32 cellular contexts compared by ENCODE assay signal in the genomic region with DNA sequence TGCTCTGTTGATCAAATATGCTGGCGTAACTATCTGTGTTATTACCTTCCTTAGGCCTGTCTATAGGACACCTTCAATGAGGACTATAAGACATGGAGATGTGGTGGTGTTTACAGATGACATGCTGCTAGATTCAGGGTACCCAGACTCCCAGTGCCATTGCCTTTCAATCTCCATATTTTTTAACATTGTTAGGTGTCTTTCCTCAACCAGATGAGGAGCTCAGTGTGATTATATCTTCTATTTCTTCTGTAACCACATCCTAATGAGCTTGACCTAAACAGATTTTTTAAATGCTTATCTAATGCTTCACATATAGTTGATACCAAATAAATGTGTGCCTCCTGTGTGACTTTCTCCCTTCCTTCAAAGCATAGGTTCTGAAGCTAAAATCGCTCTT.
"Had no signal": no experiment of that assay in that cellular context is flagged by ENCODE, and none has a peak within 500 bp of the region (broad histone marks: within the 10 kb centered on the region; RNA-seq: fewer than 3 reads in every experiment).

No MANE protein-coding gene starts in this region.

- H3K36me3 Mint-ChIP-seq: activated naive CD4-positive, alpha-beta T cell treated with anti-CD3 and anti-CD28 coated beads, Interleukin-2, amount 50 U/mL, for 72 hours; activated naive CD8-positive, alpha-beta T cell treated with anti-CD3 and anti-CD28 coated beads for 36 hours had no signal

- DNase-seq: activated CD4-positive, alpha-beta memory T cell treated with anti-CD3 and anti-CD28 coated beads, Interleukin-2, amount 10 ng/mL, durations not matched to agents 7 days and 5 days; activated CD4-positive, alpha-beta T cell treated with anti-CD3 and anti-CD28 coated beads for 1 hour; activated CD4-positive, alpha-beta T cell treated with anti-CD3 and anti-CD28 coated beads for 36 hours; activated CD4-positive, alpha-beta T cell treated with anti-CD3 and anti-CD28 coated beads for 48 hours; activated CD4-positive, alpha-beta T cell treated with anti-CD3 and anti-CD28 coated beads, Interleukin-2, amount 10 ng/mL, durations not matched to agents 7 days and 5 days; activated CD4-positive, alpha-beta T cell treated with anti-CD3 and anti-CD28 coated beads, Interleukin-2, amount 50 U/mL, for 48 hours; activated CD4-positive, CD25-positive, alpha-beta regulatory T cell; activated CD8-positive, alpha-beta memory T cell treated with anti-CD3 and anti-CD28 coated beads, Interleukin-2, amount 50 U/mL, for 4 hours; activated effector memory CD4-positive, alpha-beta T cell treated with anti-CD3 and anti-CD28 coated beads, Interleukin-2, amount 50 U/mL, for 16 hours; activated gamma-delta T cell treated with Interleukin-2 at 50 U/mL for 16 hours; activated naive CD4-positive, alpha-beta T cell; activated naive CD4-positive, alpha-beta T cell treated with anti-CD3 and anti-CD28 coated beads for 36 hours; activated naive CD4-positive, alpha-beta T cell treated with anti-CD3 and anti-CD28 coated beads, Interleukin-2, amount 50 U/mL, for 16 hours; activated naive CD8-positive, alpha-beta T cell treated with anti-CD3 and anti-CD28 coated beads for 36 hours; activated T-cell treated with anti-CD3 and anti-CD28 coated beads for 4 hours; activated T-cell treated with anti-CD3 and anti-CD28 coated beads, Interleukin-2, amount 50 U/mL, for 1 hour; activated T-cell treated with anti-CD3 and anti-CD28 coated beads, Interleukin-2, amount 50 U/mL, for 4 hours; activated T-cell treated with anti-CD3 and anti-CD28 coated beads, Interleukin-2, amount 50 U/mL, for 72 hours; adrenal gland; amniotic stem cell; aorta; body of pancreas; brain microvascular endothelial cell; central memory CD4-positive, alpha-beta T cell; T-helper 2 cell; T-helper 9 cell had no signal

- H3K27ac Mint-ChIP-seq: activated CD4-positive, alpha-beta memory T cell treated with anti-CD3 and anti-CD28 coated beads, Interleukin-2, amount 10 ng/mL, durations not matched to agents 7 days and 5 days; activated CD4-positive, alpha-beta T cell treated with anti-CD3 and anti-CD28 coated beads for 36 hours; activated CD4-positive, alpha-beta T cell treated with anti-CD3 and anti-CD28 coated beads, Interleukin-2, amount 10 ng/mL, durations not matched to agents 7 days and 5 days; activated naive CD4-positive, alpha-beta T cell treated with anti-CD3 and anti-CD28 coated beads for 36 hours; activated naive CD4-positive, alpha-beta T cell treated with anti-CD3 and anti-CD28 coated beads, Interleukin-2, amount 50 U/mL, for 72 hours; activated naive CD8-positive, alpha-beta T cell treated with anti-CD3 and anti-CD28 coated beads for 36 hours; activated T-cell treated with anti-CD3 and anti-CD28 coated beads, Interleukin-2, amount 50 U/mL, for 72 hours; activated T-helper 1 cell treated with anti-CD3 and anti-CD28 coated beads, Interleukin-12 subunit alpha, Interleukin-12 subunit beta, Interleukin-2, Interleukin-4 antibody, amounts not matched to agents 30 ng/mL and 10 ng/mL and 1 ng/mL, durations not matched to agents 14 hours and 24 hours and 36 hours; activated T-helper 17 cell treated with anti-CD3 and anti-CD28 coated beads, Interleukin-2, amount 50 U/mL, for 72 hours; T-helper 1 cell treated with Interleukin-12 subunit alpha and Interleukin-12 subunit beta and Interleukin-4 antibody, amounts not matched to agents 30 μg/mL and 1 μg/mL, for 36 hours; T-helper 2 cell treated with Interferon-gamma antibody and Interleukin-4, amounts not matched to agents 5 μg/mL and 100 μg/mL, for 36 hours had no signal

- ATAC-seq: activated CD4-positive, alpha-beta T cell treated with anti-CD3 and anti-CD28 coated beads for 36 hours; activated CD4-positive, CD25-positive, alpha-beta regulatory T cell treated with anti-CD3 and anti-CD28 coated beads, Interleukin-2, amount 50 U/mL, for 24 hours; activated naive CD4-positive, alpha-beta T cell treated with anti-CD3 and anti-CD28 coated beads, Interleukin-2, amount 50 U/mL, for 72 hours; activated T-cell treated with anti-CD3 and anti-CD28 coated beads, Interleukin-2, amount 50 U/mL, for 4 hours; activated T-cell treated with anti-CD3 and anti-CD28 coated beads, Interleukin-2, amount 50 U/mL, for 72 hours; activated T-helper 17 cell treated with anti-CD3 and anti-CD28 coated beads, Interleukin-2, amount 50 U/mL, for 72 hours; body of pancreas had no signal

- H3K9me3 Mint-ChIP-seq: activated CD4-positive, alpha-beta memory T cell treated with anti-CD3 and anti-CD28 coated beads, Interleukin-2, amount 10 ng/mL, durations not matched to agents 7 days and 5 days; activated CD4-positive, alpha-beta T cell treated with anti-CD3 and anti-CD28 coated beads, Interleukin-2, amount 10 ng/mL, durations not matched to agents 7 days and 5 days; activated naive CD4-positive, alpha-beta T cell treated with anti-CD3 and anti-CD28 coated beads for 36 hours; activated naive CD4-positive, alpha-beta T cell treated with anti-CD3 and anti-CD28 coated beads, Interleukin-2, amount 50 U/mL, for 72 hours; activated naive CD8-positive, alpha-beta T cell treated with anti-CD3 and anti-CD28 coated beads for 36 hours; activated T-cell treated with anti-CD3 and anti-CD28 coated beads, Interleukin-2, amount 50 U/mL, for 72 hours; T-helper 1 cell treated with Interleukin-12 subunit alpha and Interleukin-12 subunit beta and Interleukin-4 antibody, amounts not matched to agents 30 μg/mL and 1 μg/mL, for 36 hours; T-helper 2 cell treated with Interferon-gamma antibody and Interleukin-4, amounts not matched to agents 5 μg/mL and 100 μg/mL, for 36 hours had no signal

- H3K4me3 Mint-ChIP-seq: activated CD4-positive, alpha-beta memory T cell treated with anti-CD3 and anti-CD28 coated beads, Interleukin-2, amount 10 ng/mL, durations not matched to agents 7 days and 5 days; activated CD4-positive, alpha-beta T cell treated with anti-CD3 and anti-CD28 coated beads for 36 hours; activated CD4-positive, alpha-beta T cell treated with anti-CD3 and anti-CD28 coated beads, Interleukin-2, amount 10 ng/mL, durations not matched to agents 7 days and 5 days; activated naive CD4-positive, alpha-beta T cell treated with anti-CD3 and anti-CD28 coated beads for 36 hours; activated naive CD8-positive, alpha-beta T cell treated with anti-CD3 and anti-CD28 coated beads for 36 hours; activated T-cell treated with anti-CD3 and anti-CD28 coated beads, Interleukin-2, amount 50 U/mL, for 4 hours; activated T-cell treated with anti-CD3 and anti-CD28 coated beads, Interleukin-2, amount 50 U/mL, for 72 hours; activated T-helper 1 cell treated with anti-CD3 and anti-CD28 coated beads, Interleukin-12 subunit alpha, Interleukin-12 subunit beta, Interleukin-2, Interleukin-4 antibody, amounts not matched to agents 30 ng/mL and 10 ng/mL and 1 ng/mL, durations not matched to agents 14 hours and 24 hours and 36 hours; activated T-helper 17 cell treated with anti-CD3 and anti-CD28 coated beads, Interleukin-2, amount 50 U/mL, for 72 hours; T-helper 1 cell treated with Interleukin-12 subunit alpha and Interleukin-12 subunit beta and Interleukin-4 antibody, amounts not matched to agents 30 μg/mL and 1 μg/mL, for 36 hours; T-helper 2 cell treated with Interferon-gamma antibody and Interleukin-4, amounts not matched to agents 5 μg/mL and 100 μg/mL, for 36 hours had no signal

- H3K27me3 Mint-ChIP-seq: activated CD4-positive, alpha-beta memory T cell treated with anti-CD3 and anti-CD28 coated beads, Interleukin-2, amount 10 ng/mL, durations not matched to agents 7 days and 5 days; activated T-helper 17 cell treated with anti-CD3 and anti-CD28 coated beads, Interleukin-2, amount 50 U/mL, for 72 hours had no signal

- H3K4me1 Mint-ChIP-seq: activated CD4-positive, alpha-beta memory T cell treated with anti-CD3 and anti-CD28 coated beads, Interleukin-2, amount 10 ng/mL, durations not matched to agents 7 days and 5 days; activated CD4-positive, alpha-beta T cell treated with anti-CD3 and anti-CD28 coated beads for 36 hours; activated CD4-positive, alpha-beta T cell treated with anti-CD3 and anti-CD28 coated beads, Interleukin-2, amount 10 ng/mL, durations not matched to agents 7 days and 5 days; activated naive CD8-positive, alpha-beta T cell treated with anti-CD3 and anti-CD28 coated beads for 36 hours; activated T-helper 17 cell treated with anti-CD3 and anti-CD28 coated beads, Interleukin-2, amount 50 U/mL, for 72 hours had no signal
